Comparison of ENCODE assay signal across 8 cellular contexts in the genomic region with DNA sequence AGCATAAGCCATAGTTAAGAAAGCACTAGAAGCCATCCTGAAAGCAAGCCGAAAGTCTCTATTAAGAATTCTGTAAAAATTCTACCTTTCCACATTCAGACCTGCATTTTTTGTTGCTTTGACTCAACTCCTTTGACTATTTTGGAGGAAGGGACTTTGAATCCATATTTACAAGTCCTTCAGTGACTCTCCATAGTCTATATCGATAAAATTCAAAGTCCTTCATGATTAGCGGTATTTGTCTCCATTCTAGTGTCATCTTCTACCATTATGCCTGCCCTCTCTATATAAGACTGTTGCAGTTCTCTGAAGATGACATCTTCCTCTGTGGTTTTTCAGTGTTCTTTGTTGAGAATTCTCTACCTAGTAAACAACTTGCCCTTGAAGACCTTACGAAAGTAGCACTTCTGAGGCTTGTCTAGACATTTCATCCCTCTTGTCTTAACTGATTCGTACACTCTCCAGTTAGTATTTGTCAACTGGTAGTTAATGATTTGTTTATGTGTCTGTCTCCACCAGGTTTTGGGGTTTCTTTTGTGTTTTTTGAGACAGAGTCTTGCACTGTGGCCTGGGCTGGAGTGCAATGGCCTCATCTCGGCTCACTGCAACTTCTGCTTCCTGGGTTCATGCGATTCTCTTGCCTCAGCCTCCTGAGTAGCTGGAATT. TPM values are rescaled to one million over a fixed set of nuclear protein-coding genes. Genes with fewer than 3 reads are reported as not detected.
DNase-seq lines count a peak whose midpoint lies in the region; ATAC-seq and TF ChIP-seq lines count a peak whose summit lies in the region.

No MANE protein-coding gene starts in this region.

- H3K4me3 Mint-ChIP-seq in activated naive CD4-positive, alpha-beta T cell treated with anti-CD3 and anti-CD28 coated beads for 36 hours = peak overlapping the region; percentile 95
- peak overlapping the region; percentile 88 for H3K4me3 Mint-ChIP-seq in activated CD4-positive, alpha-beta memory T cell treated with anti-CD3 and anti-CD28 coated beads for 36 hours

- H3K27me3 Mint-ChIP-seq in activated naive CD4-positive, alpha-beta T cell treated with anti-CD3 and anti-CD28 coated beads for 36 hours (ENCODE audit: low read depth) = no peaks in the 10 kb centered on the region
- H3K27me3 Mint-ChIP-seq in activated CD4-positive, alpha-beta memory T cell treated with anti-CD3 and anti-CD28 coated beads for 36 hours = no peaks in the 10 kb centered on the region

- H3K9me3 Mint-ChIP-seq in activated naive CD4-positive, alpha-beta T cell treated with anti-CD3 and anti-CD28 coated beads for 36 hours = no peaks in the 10 kb centered on the region
- no peaks in the 10 kb centered on the region for H3K9me3 Mint-ChIP-seq in activated CD4-positive, alpha-beta memory T cell treated with anti-CD3 and anti-CD28 coated beads for 36 hours

- WGBS in mesenchymal stem cell = 100% methylated on average over 3 of the region's 7 CpGs
- WGBS in neuronal stem cell (ENCODE audit: extremely low coverage in 2 of 2, insufficient read length in 2 of 2, insufficient replicate concordance in 1 of 2), 2 donors = no CpG with 5 or more reads among the region's 7 CpGs

- H3K9me3 ChIP-seq in mesenchymal stem cell (ENCODE audit: control insufficient read depth, low read length) = no peaks in the 10 kb centered on the region
- H3K9me3 ChIP-seq in neuronal stem cell (replicated peaks in 1 of 2; ENCODE audit: control insufficient read depth in 2 of 2, insufficient read depth in 1 of 2, low read depth in 1 of 2, low read length in 2 of 2) = no peaks in the 10 kb centered on the region
- H3K9me3 ChIP-seq in gastrocnemius medialis = no peaks in the 10 kb centered on the region

- H4K8ac ChIP-seq in mesenchymal stem cell (ENCODE audit: low read length) = no peak overlapping the region
- no peak overlapping the region for H4K8ac ChIP-seq in neuronal stem cell (ENCODE audit: low read depth, low read length)

- H4K91ac ChIP-seq in mesenchymal stem cell (ENCODE audit: low read length) (no peak overlapping the region), neuronal stem cell (ENCODE audit: low read depth, low read length, poor library complexity) (no peak overlapping the region)

- H3K4me1 Mint-ChIP-seq in activated naive CD4-positive, alpha-beta T cell treated with anti-CD3 and anti-CD28 coated beads for 36 hours (ENCODE audit: low read depth) = peaks cover 40% of the 10 kb centered on the region
- H3K4me1 Mint-ChIP-seq in activated CD4-positive, alpha-beta memory T cell treated with anti-CD3 and anti-CD28 coated beads for 36 hours (ENCODE audit: low read depth) = peaks cover 45% of the 10 kb centered on the region

- no peak overlapping the region for H3K18ac ChIP-seq in mesenchymal stem cell (ENCODE audit: low read depth in 1 of 2, low read length in 2 of 2)
- H3K18ac ChIP-seq in neuronal stem cell (ENCODE audit: low read length) = no peak overlapping the region

- CTCF ChIA-PET in activated naive CD4-positive, alpha-beta T cell treated with anti-CD3 and anti-CD28 coated beads for 36 hours (lab: Charles Lee) = interaction anchor here (0.8 to 1.6 kb wide), 5 partner anchors 9 to 207 kb away, joined by 3 to 6 read pairs (median 4); no protein-coding TSS in a partner anchor
- CTCF ChIA-PET in activated CD4-positive, alpha-beta memory T cell treated with anti-CD3 and anti-CD28 coated beads for 36 hours (lab: Charles Lee) = interaction anchor here (1.1 to 3.1 kb wide), 4 partner anchors 12 to 63 kb away, joined by 3 to 29 read pairs (median 6); no protein-coding TSS in a partner anchor

- no peak overlapping the region for H2BK120ac ChIP-seq in mesenchymal stem cell (ENCODE audit: low read depth, low read length)
- H2BK120ac ChIP-seq in neuronal stem cell (ENCODE audit: low read depth, low read length) = no peak overlapping the region

- peak; percentile 53 for ATAC-seq in HG02970 (IDR thresholded peaks at IDR 0.05; ENCODE audit: low FRiP score, unreplicated experiment)
- ATAC-seq in gastrocnemius medialis = no peak

- H2AFZ ChIP-seq in mesenchymal stem cell (ENCODE audit: low read depth, low read length) = no peak overlapping the region
- no peak overlapping the region for H2AFZ ChIP-seq in neuronal stem cell (ENCODE audit: low read length)

- H2BK15ac ChIP-seq in mesenchymal stem cell (ENCODE audit: low read depth, poor library complexity, severe bottlenecking) (no peak overlapping the region), neuronal stem cell (ENCODE audit: low read length) (no peak overlapping the region)

- POLR2A ChIA-PET in activated CD4-positive, alpha-beta memory T cell treated with anti-CD3 and anti-CD28 coated beads for 36 hours (lab: Charles Lee) = interaction anchor here (1.0 to 1.7 kb wide), 6 partner anchors 7 to 204 kb away, joined by 3 to 10 read pairs (median 4); no protein-coding TSS in a partner anchor

- no peak for TF ChIP-seq CTCF in gastrocnemius medialis (IDR thresholded peaks at IDR 0.05 in 4 of 5, conservative IDR thresholded peaks at IDR 0.05 in 1 of 5)

- intact Hi-C loops in activated naive CD4-positive, alpha-beta T cell treated with anti-CD3 and anti-CD28 coated beads for 36 hours (cut with micrococcal nuclease) = loop anchor here (1.0 kb wide), 7 partner anchors 12 to 207 kb away; a partner anchor contains a TSS
- intact Hi-C loops in activated CD4-positive, alpha-beta memory T cell treated with anti-CD3 and anti-CD28 coated beads for 36 hours (cut with micrococcal nuclease) = loop anchor here (1.0 to 2.0 kb wide), 5 partner anchors 22 to 207 kb away; no protein-coding TSS in a partner anchor
- intact Hi-C loops in gastrocnemius medialis (cut with DNase I; ENCODE audit: low total_unique reads) = loop anchor here (2.0 to 5.0 kb wide), 2 partner anchors 95 to 193 kb away; a partner anchor contains a TSS

- H3K36me3 ChIP-seq in mesenchymal stem cell (ENCODE audit: control insufficient read depth in 1 of 2, insufficient read depth in 2 of 2, low read depth in 1 of 2, low read length in 2 of 2) (no peaks in the 10 kb centered on the region), neuronal stem cell (replicated peaks in 1 of 2; ENCODE audit: control insufficient read depth in 2 of 2, insufficient read depth in 2 of 2, low read length in 2 of 2) (no peaks in the 10 kb centered on the region), gastrocnemius medialis (no peaks in the 10 kb centered on the region)

- peak overlapping the region; percentile 96 for H3K27ac Mint-ChIP-seq in activated naive CD4-positive, alpha-beta T cell treated with anti-CD3 and anti-CD28 coated beads for 36 hours
- H3K27ac Mint-ChIP-seq in activated CD4-positive, alpha-beta memory T cell treated with anti-CD3 and anti-CD28 coated beads for 36 hours = peak overlapping the region; percentile 98

- peaks cover 6% of the 10 kb centered on the region for H3K4me1 ChIP-seq in mesenchymal stem cell (ENCODE audit: control insufficient read depth, insufficient read depth, low read depth, low read length)
- peaks cover 8 to 10% of the 10 kb centered on the region in 2 donors for H3K4me1 ChIP-seq in neuronal stem cell (ENCODE audit: control insufficient read depth in 2 of 2, insufficient read depth in 1 of 2, low read depth in 1 of 2, low read length in 2 of 2)
- H3K4me1 ChIP-seq in gastrocnemius medialis = peaks cover 36 to 49% of the 10 kb centered on the region in 2 donors

- H2BK5ac ChIP-seq in mesenchymal stem cell (ENCODE audit: low read depth, low read length, poor library complexity, severe bottlenecking) (no peak overlapping the region), neuronal stem cell (ENCODE audit: low read length) (no peak overlapping the region)

- H3K23ac ChIP-seq in mesenchymal stem cell (ENCODE audit: low read length in 2 of 2) (no peak overlapping the region), neuronal stem cell (ENCODE audit: low read depth, low read length, poor library complexity) (no peak overlapping the region)

- H2AK5ac ChIP-seq in mesenchymal stem cell (ENCODE audit: low read length, severe bottlenecking) (no peak overlapping the region), neuronal stem cell (ENCODE audit: low read depth, low read length) (no peak overlapping the region)

- no peak for TF ChIP-seq POLR2A in gastrocnemius medialis (IDR thresholded peaks at IDR 0.05)

- H3K27ac ChIP-seq in mesenchymal stem cell (ENCODE audit: low read length, poor library complexity, severe bottlenecking) = no peak overlapping the region
- no peak overlapping the region for H3K27ac ChIP-seq in neuronal stem cell (replicated peaks; ENCODE audit: low read length)
- H3K27ac ChIP-seq in gastrocnemius medialis = peak overlapping the region in 2 of 4 donors; percentile 80 to 92

- H3K4ac ChIP-seq in mesenchymal stem cell (ENCODE audit: low read depth in 1 of 2, low read length in 2 of 2) = no peak overlapping the region
- H3K4ac ChIP-seq in neuronal stem cell (ENCODE audit: low read length) = no peak overlapping the region

- H3K27me3 ChIP-seq in mesenchymal stem cell (ENCODE audit: control insufficient read depth in 1 of 2, insufficient read depth in 1 of 2, low read length in 2 of 2) (no peaks in the 10 kb centered on the region), neuronal stem cell (ENCODE audit: control insufficient read depth in 3 of 3, insufficient read depth in 3 of 3, low read depth in 1 of 3, low read length in 3 of 3) (no peaks in the 10 kb centered on the region), gastrocnemius medialis (no peaks in the 10 kb centered on the region)

- peak overlapping the region; percentile 16 for H3K4me2 ChIP-seq in mesenchymal stem cell (ENCODE audit: low read length, poor library complexity, severe bottlenecking)
- H3K4me2 ChIP-seq in neuronal stem cell (ENCODE audit: insufficient read depth, low read length, poor library complexity, severe bottlenecking) = no peak overlapping the region

- no peak overlapping the region for H3K14ac ChIP-seq in mesenchymal stem cell (ENCODE audit: low read length in 2 of 2)
- no peak overlapping the region for H3K14ac ChIP-seq in neuronal stem cell (ENCODE audit: low read length)

- H3K36me3 Mint-ChIP-seq in activated naive CD4-positive, alpha-beta T cell treated with anti-CD3 and anti-CD28 coated beads for 36 hours (ENCODE audit: low read depth) = peaks cover 12% of the 10 kb centered on the region
- H3K36me3 Mint-ChIP-seq in activated CD4-positive, alpha-beta memory T cell treated with anti-CD3 and anti-CD28 coated beads for 36 hours = peaks cover 11% of the 10 kb centered on the region

- no peak overlapping the region for H2BK12ac ChIP-seq in mesenchymal stem cell (ENCODE audit: low read length in 2 of 2)
- no peak overlapping the region for H2BK12ac ChIP-seq in neuronal stem cell (ENCODE audit: low read length)

- peaks cover 5% of the 10 kb centered on the region for H3K79me1 ChIP-seq in mesenchymal stem cell (replicated peaks; ENCODE audit: low read length, poor library complexity, severe bottlenecking)
- peaks cover 4% of the 10 kb centered on the region for H3K79me1 ChIP-seq in neuronal stem cell (ENCODE audit: low read depth, low read length)

- peak overlapping the region; percentile 98 for H3K9ac ChIP-seq in mesenchymal stem cell (ENCODE audit: low read length)
- no peak overlapping the region for H3K9ac ChIP-seq in neuronal stem cell (ENCODE audit: low read depth, low read length, poor library complexity)

- in situ Hi-C loops in gastrocnemius medialis (cut with MboI; ENCODE audit: low sequenced_read_pairs in 4 of 4) = loop anchor here in 2 of 4 donors (10.0 to 25.0 kb wide), 2 partner anchors 185 to 193 kb away; a partner anchor contains a TSS

- H3K4me3 ChIP-seq in mesenchymal stem cell (ENCODE audit: insufficient read depth in 1 of 2, low read depth in 1 of 2, low read length in 2 of 2) (peak overlapping the region in 1 of 2 experiments; percentile 93), neuronal stem cell (ENCODE audit: low read length in 2 of 2) (peak overlapping the region in 1 of 2 donors; percentile 85), gastrocnemius medialis (no peak overlapping the region)

- no peak for DNase-seq in activated naive CD4-positive, alpha-beta T cell treated with anti-CD3 and anti-CD28 coated beads for 36 hours
- DNase-seq in activated naive CD4-positive, alpha-beta T cell treated with anti-CD3 and anti-CD28 coated beads, Interleukin-2, amount 50 U/mL, for 16 hours = no peak
- DNase-seq in activated CD4-positive, alpha-beta memory T cell treated with anti-CD3 and anti-CD28 coated beads for 36 hours = peak; percentile 29
- DNase-seq in mesenchymal stem cell (peak; percentile 52), neuronal stem cell (ENCODE audit: low spot score) (no peak), gastrocnemius medialis (no peak), NCI-H524 (lab: John Stamatoyannopoulos, UW) (no peak)

RNA-seq across cellular contexts. Expression of a gene that starts 1.7 kb away (rescaled TPM):
- 10 to 100 TPM; 78.0 to 81.8 TPM for total RNA-seq in activated naive CD4-positive, alpha-beta T cell treated with anti-CD3 and anti-CD28 coated beads for 36 hours
- total RNA-seq in activated CD4-positive, alpha-beta memory T cell treated with anti-CD3 and anti-CD28 coated beads for 36 hours = 10 to 100 TPM; 69.8 to 73.5 TPM
- 58.4 TPM for polyA plus RNA-seq in mesenchymal stem cell (2013, experiment 1 of 2)
- 56.6 TPM for polyA plus RNA-seq in mesenchymal stem cell (2013, experiment 2 of 2)
- polyA plus RNA-seq in neuronal stem cell (2013, experiment 1 of 2) = 34.0 TPM
- polyA plus RNA-seq in neuronal stem cell (2013, experiment 2 of 2) = 36.4 TPM
- total RNA-seq in gastrocnemius medialis = 10 to 100 TPM; 39.8 to 61.8 (median 49.2) TPM

Comparison
In these comparisons a context has a peak if more than half of its experiments do, and no peak if none do; other contexts are left out.
1. DNase-seq: peak in activated CD4-positive, alpha-beta memory T cell treated with anti-CD3 and anti-CD28 coated beads for 36 hours (single experiment) and mesenchymal stem cell (single experiment); none in activated naive CD4-positive, alpha-beta T cell treated with anti-CD3 and anti-CD28 coated beads for 36 hours (single experiment), activated naive CD4-positive, alpha-beta T cell treated with anti-CD3 and anti-CD28 coated beads, Interleukin-2, amount 50 U/mL, for 16 hours (single experiment), neuronal stem cell (single experiment), gastrocnemius medialis (0 of 2) and NCI-H524 (0 of 2).